ENCODE assay signal across 24 cellular contexts in genomic region chr1:63049135-63049534, GRCh38.
"Had no signal": no experiment of that assay in that cellular context is flagged by ENCODE, and none has a peak within 500 bp of the region (broad histone marks: within the 10 kb centered on the region; RNA-seq: fewer than 3 reads in every experiment).

No MANE protein-coding gene starts in this region.

- H3K4me1 ChIP-seq: colonic mucosa, esophagus squamous epithelium, gastrocnemius medialis, heart right ventricle, left lung, lower lobe of right lung had no signal

- DNase-seq: colonic mucosa; cortex of kidney; effector CD8-positive, alpha-beta T cell; effector memory CD8-positive, alpha-beta T cell; endodermal cell; erythroblast; esophagus squamous epithelium; foreskin fibroblast; foreskin melanocyte; gastrocnemius medialis; glutamatergic neuron; head of caudate nucleus; heart right ventricle; hippocampal formation; left cardiac atrium; left lung; left ventricle myocardium superior; lower lobe of right lung; mesendoderm; midbrain had no signal

- H3K4me3 Mint-ChIP-seq: dendritic cell treated with granulocyte-macrophage colony-stimulating factor and Interleukin-4, amounts not matched to agents 40 ng/mL and 50 ng/mL, for 4 days; effector memory CD8-positive, alpha-beta T cell; endodermal cell; memory B cell had no signal

- H3K9me3 Mint-ChIP-seq: dendritic cell treated with granulocyte-macrophage colony-stimulating factor and Interleukin-4, amounts not matched to agents 40 ng/mL and 50 ng/mL, for 4 days; effector memory CD8-positive, alpha-beta T cell; endodermal cell; memory B cell had no signal

- H3K4me3 ChIP-seq: colonic mucosa, esophagus squamous epithelium, gastrocnemius medialis, heart right ventricle, left lung, lower lobe of right lung had no signal

- H3K36me3 ChIP-seq: colonic mucosa, esophagus squamous epithelium, gastrocnemius medialis, heart right ventricle, left lung, lower lobe of right lung had no signal

- H3K9me3 ChIP-seq: colonic mucosa, esophagus squamous epithelium, gastrocnemius medialis, heart right ventricle, left lung, lower lobe of right lung had no signal

- H3K27ac Mint-ChIP-seq: dendritic cell treated with granulocyte-macrophage colony-stimulating factor and Interleukin-4, amounts not matched to agents 40 ng/mL and 50 ng/mL, for 4 days; effector memory CD8-positive, alpha-beta T cell; endodermal cell; memory B cell had no signal

- H3K4me1 Mint-ChIP-seq: memory B cell had no signal

- H3K27me3 ChIP-seq: colonic mucosa, esophagus squamous epithelium, gastrocnemius medialis, left lung had no signal

- H3K27ac ChIP-seq: colonic mucosa, epithelial cell of prostate, esophagus squamous epithelium, gastrocnemius medialis, heart right ventricle, left lung, lower lobe of right lung had no signal

- ATAC-seq: effector memory CD8-positive, alpha-beta T cell; esophagus mucosa; gastrocnemius medialis; heart right ventricle; left cardiac atrium; left lung; left ventricle myocardium superior; lower lobe of right lung had no signal

- H3K36me3 Mint-ChIP-seq: memory B cell had no signal
